ENCODE assay signal across 8 cellular contexts in the genomic region with DNA sequence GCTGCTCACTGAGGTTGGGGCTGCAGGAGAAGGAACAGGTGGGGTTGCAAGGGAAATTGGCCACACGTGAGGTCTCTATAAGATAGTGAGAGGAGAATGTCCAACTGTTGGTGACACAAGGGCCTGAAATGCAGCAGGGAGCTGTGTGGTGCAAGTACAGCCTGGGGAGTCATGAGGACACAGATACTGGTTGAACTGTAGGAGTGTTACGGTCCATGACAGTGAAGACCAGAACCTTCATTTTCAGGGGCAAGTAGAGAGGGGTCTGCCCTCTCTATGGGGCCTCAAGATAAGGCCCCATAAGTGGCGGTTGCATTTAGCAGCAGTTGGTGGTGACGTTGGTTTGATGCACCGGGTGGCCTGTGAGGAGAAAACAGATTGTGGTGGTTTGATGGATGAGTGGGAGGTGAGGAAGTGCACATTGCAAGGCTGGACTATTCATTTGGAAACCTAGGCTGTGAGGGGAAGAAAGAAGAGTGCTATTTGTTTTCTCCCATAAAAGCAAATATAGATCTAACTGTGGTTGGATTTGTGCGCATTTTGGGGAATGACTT. TPM values are rescaled to one million over a fixed set of nuclear protein-coding genes. Genes with fewer than 3 reads are reported as not detected.
DNase-seq lines count a peak whose midpoint lies in the region; ATAC-seq and TF ChIP-seq lines count a peak whose summit lies in the region.

No MANE protein-coding gene starts in this region.

- no peak overlapping the region for H4K91ac ChIP-seq in trophoblast cell (ENCODE audit: low read depth, low read length)

- H3K9me3 ChIP-seq in trophoblast cell (ENCODE audit: insufficient read depth, low read depth, low read length) = no peaks in the 10 kb centered on the region

- H3K27ac ChIP-seq in trophoblast cell (ENCODE audit: low read depth, low read length) = no peak overlapping the region

- H3K36me3 ChIP-seq in trophoblast cell (ENCODE audit: control insufficient read depth in 1 of 2, insufficient read depth in 2 of 2, low read length in 2 of 2) = peaks cover 0 to 3% of the 10 kb centered on the region in 2 experiments

- no peak overlapping the region for H3K23ac ChIP-seq in trophoblast cell (ENCODE audit: low read length)

- WGBS in trophoblast cell (ENCODE audit: extremely low coverage, insufficient coverage, insufficient read length) = no CpG with 5 or more reads among the region's 6 CpGs

- no peak overlapping the region for H3K18ac ChIP-seq in trophoblast cell (ENCODE audit: low read length)

- no peak overlapping the region for H2BK5ac ChIP-seq in trophoblast cell (ENCODE audit: low read depth, low read length, poor library complexity)

- H2BK12ac ChIP-seq in trophoblast cell (ENCODE audit: low read length) = no peak overlapping the region

- ATAC-seq in HG02852 (IDR thresholded peaks at IDR 0.05; ENCODE audit: unreplicated experiment) (peak; percentile 86), HG03159 (IDR thresholded peaks at IDR 0.05; ENCODE audit: unreplicated experiment) (no peak)
- peak; percentile 56 for ATAC-seq in activated CD8-positive, alpha-beta T cell treated with anti-CD3 and anti-CD28 coated beads for 36 hours

- H3K4me3 Mint-ChIP-seq in activated CD8-positive, alpha-beta T cell treated with anti-CD3 and anti-CD28 coated beads for 36 hours = peak overlapping the region; percentile 9

- peaks cover 3 to 11% of the 10 kb centered on the region in 2 experiments for H3K4me1 ChIP-seq in trophoblast cell (ENCODE audit: control insufficient read depth in 1 of 2, insufficient read depth in 2 of 2, low read length in 2 of 2)

- peak overlapping the region; percentile 23 for H3K9ac ChIP-seq in trophoblast cell (ENCODE audit: low read length)

- no peak overlapping the region for H2AK5ac ChIP-seq in trophoblast cell (ENCODE audit: low read length)

- no peak overlapping the region for H3K4me2 ChIP-seq in trophoblast cell (ENCODE audit: low read length)

- no peaks in the 10 kb centered on the region for H3K79me2 ChIP-seq in trophoblast cell (ENCODE audit: control insufficient read depth, insufficient read depth, low read length, poor library complexity)

- H4K8ac ChIP-seq in trophoblast cell (ENCODE audit: low read depth, low read length) = no peak overlapping the region

- H3K9me3 Mint-ChIP-seq in activated CD8-positive, alpha-beta T cell treated with anti-CD3 and anti-CD28 coated beads for 36 hours = peaks cover 2% of the 10 kb centered on the region

- peaks cover 60% of the 10 kb centered on the region for H3K4me1 Mint-ChIP-seq in activated CD8-positive, alpha-beta T cell treated with anti-CD3 and anti-CD28 coated beads for 36 hours (ENCODE audit: low read depth)

- H3K27me3 ChIP-seq in trophoblast cell (ENCODE audit: insufficient read depth, low read length) = no peaks in the 10 kb centered on the region

- H3K27me3 Mint-ChIP-seq in activated CD8-positive, alpha-beta T cell treated with anti-CD3 and anti-CD28 coated beads for 36 hours = no peaks in the 10 kb centered on the region

- peak; percentile 31 for DNase-seq in GM12865 (ENCODE audit: low read depth)
- DNase-seq in activated CD8-positive, alpha-beta T cell treated with anti-CD3 and anti-CD28 coated beads for 36 hours = peak; percentile 85
- no peak for DNase-seq in trophoblast cell
- DNase-seq in NCI-H446 treated with DMSO at 0.1 percent for 48 hours (lab: John Stamatoyannopoulos, UW) = no peak
- DNase-seq in cortex of kidney (lab: John Stamatoyannopoulos, UW) = no peak
- DNase-seq in midbrain (lab: John Stamatoyannopoulos, UW) = no peak

- H3K14ac ChIP-seq in trophoblast cell (ENCODE audit: low read length) = no peak overlapping the region

- H3K4me3 ChIP-seq in GM12865 (ENCODE audit: low read depth, low read length) (no peak overlapping the region), trophoblast cell (ENCODE audit: low read depth, low read length) (no peak overlapping the region)

- no peak for TF ChIP-seq CTCF in GM12865 (IDR thresholded peaks at IDR 0.05; ENCODE audit: insufficient read depth, low read depth, low read length, missing control alignments)
- TF ChIP-seq CTCF in activated CD8-positive, alpha-beta T cell treated with anti-CD3 and anti-CD28 coated beads for 36 hours (IDR thresholded peaks at IDR 0.05) = no peak

- no peaks in the 10 kb centered on the region for H3K79me1 ChIP-seq in trophoblast cell (ENCODE audit: low read length)

- no peak overlapping the region for H2AFZ ChIP-seq in trophoblast cell (ENCODE audit: insufficient read depth, low read length, poor library complexity)

- H3K36me3 Mint-ChIP-seq in activated CD8-positive, alpha-beta T cell treated with anti-CD3 and anti-CD28 coated beads for 36 hours (ENCODE audit: low read depth) = peaks cover 27% of the 10 kb centered on the region

- POLR2A ChIA-PET in activated CD8-positive, alpha-beta T cell treated with anti-CD3 and anti-CD28 coated beads for 36 hours (lab: Charles Lee) = interaction anchor here (0.8 to 2.3 kb wide), 5 partner anchors 22 to 88 kb away, joined by 3 to 8 read pairs (median 4); a partner anchor contains a TSS

- H3K4ac ChIP-seq in trophoblast cell (ENCODE audit: low read depth, low read length) = no peak overlapping the region

- intact Hi-C loops in activated CD8-positive, alpha-beta T cell treated with anti-CD3 and anti-CD28 coated beads for 36 hours (cut with micrococcal nuclease) = loop anchor here (2.0 to 5.0 kb wide), 2 partner anchors 25 to 88 kb away; no protein-coding TSS in a partner anchor

- H2BK120ac ChIP-seq in trophoblast cell (ENCODE audit: insufficient read depth, low read length, poor library complexity) = no peak overlapping the region

- CTCF ChIA-PET in activated CD8-positive, alpha-beta T cell treated with anti-CD3 and anti-CD28 coated beads for 36 hours (lab: Charles Lee) = interaction anchor here (1.4 to 1.7 kb wide), 3 partner anchors 46 to 74 kb away, joined by 4 to 9 read pairs (median 5); no protein-coding TSS in a partner anchor

- peak overlapping the region; percentile 94 for H3K27ac Mint-ChIP-seq in activated CD8-positive, alpha-beta T cell treated with anti-CD3 and anti-CD28 coated beads for 36 hours

- no peak overlapping the region for H4K12ac ChIP-seq in trophoblast cell (ENCODE audit: low read depth, low read length)

RNA-seq across cellular contexts. Expression of a gene that starts 39.4 kb away (rescaled TPM):
- total RNA-seq in activated CD8-positive, alpha-beta T cell treated with anti-CD3 and anti-CD28 coated beads for 36 hours = 100 to 1,000 TPM in 1 of 2 experiments, 10 to 100 TPM in 1; 99.8 to 105 TPM
- polyA plus RNA-seq in trophoblast cell (2013) = 24.5 and 30.8 TPM in 2 replicates

Comparison
In these comparisons a context has a peak if more than half of its experiments do, and no peak if none do; other contexts are left out.
1. DNase-seq: peak in GM12865 (single experiment) and activated CD8-positive, alpha-beta T cell treated with anti-CD3 and anti-CD28 coated beads for 36 hours (single experiment); none in trophoblast cell (0 of 2), NCI-H446 treated with DMSO at 0.1 percent for 48 hours (single experiment), cortex of kidney (single experiment) and midbrain (single experiment).